In the genomic region with DNA sequence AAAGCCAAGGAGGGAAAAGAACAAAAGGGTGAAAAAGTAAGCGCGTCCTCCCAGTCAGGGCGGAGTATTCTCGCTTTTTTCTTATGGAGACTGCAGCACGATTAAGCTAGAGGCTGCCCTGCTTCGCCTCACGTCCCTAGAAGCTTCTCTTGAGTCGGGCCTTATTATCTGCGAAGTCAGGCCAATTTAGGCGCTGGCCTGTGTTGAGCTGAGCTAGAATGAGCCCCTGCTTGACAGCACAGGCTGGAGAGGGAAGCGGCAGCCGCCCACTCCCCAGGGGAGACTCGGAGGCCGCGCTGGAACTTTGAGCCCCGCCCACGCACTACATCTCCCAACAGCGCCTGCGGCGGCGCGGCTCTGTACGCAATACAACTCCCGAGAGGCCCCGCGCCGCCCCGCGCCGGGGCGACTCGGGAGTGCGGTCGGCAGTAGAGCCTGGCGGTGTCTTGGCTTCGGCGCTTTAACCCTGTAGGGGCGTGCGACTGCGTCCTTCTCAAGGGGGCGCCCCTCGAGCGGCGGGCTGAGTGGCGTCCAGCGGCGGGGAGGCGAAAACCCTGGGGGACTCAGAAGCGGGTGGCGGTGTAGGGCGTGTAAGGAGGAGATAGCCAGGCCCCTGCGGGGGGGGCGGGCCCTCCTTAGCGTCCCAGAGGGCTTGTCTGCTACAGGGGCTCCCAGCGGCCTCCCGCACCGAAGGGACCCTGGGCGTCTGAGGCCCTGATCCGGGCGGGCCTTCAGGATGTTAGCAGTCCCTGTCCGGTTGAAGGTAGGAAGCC, we compare ENCODE assay signal across 8 cellular contexts. TPM values are rescaled to one million over a fixed set of nuclear protein-coding genes. Genes with fewer than 3 reads are reported as not detected.
DNase-seq lines count a peak whose midpoint lies in the region; ATAC-seq and TF ChIP-seq lines count a peak whose summit lies in the region.

No MANE protein-coding gene starts in this region.

- CTCF ChIA-PET in CD4-positive, alpha-beta memory T cell (lab: Charles Lee; ENCODE audit: partially characterized antibody), result interaction anchor here (0.7 to 1.7 kb wide), 6 partner anchors 14 to 202 kb away, joined by 3 to 11 read pairs (median 3); partner anchors contain the start of gene HNRNPR
- CTCF ChIA-PET in activated CD4-positive, alpha-beta memory T cell treated with anti-CD3 and anti-CD28 coated beads, Interleukin-2, amount 10 ng/mL, durations not matched to agents 7 days and 5 days (lab: Charles Lee), result interaction anchor here (0.8 to 2.6 kb wide), 6 partner anchors 24 to 269 kb away, joined by 3 to 14 read pairs (median 4); partner anchors contain the start of gene HNRNPR

- WGBS in lung, 2 donors, result 0% methylated on average over 55 to 61 of the region's 61 CpGs

- peak overlapping the region; percentile 95 to 100 (median 98) for H3K27ac Mint-ChIP-seq in CD4-positive, alpha-beta memory T cell
- peak overlapping the region; percentile 99 for H3K27ac Mint-ChIP-seq in activated CD4-positive, alpha-beta memory T cell treated with anti-CD3 and anti-CD28 coated beads, Interleukin-2, amount 10 ng/mL, durations not matched to agents 7 days and 5 days

- no peaks in the 10 kb centered on the region for H3K27me3 ChIP-seq in CD4-positive, alpha-beta memory T cell (ENCODE audit: insufficient read depth, low read length)
- H3K27me3 ChIP-seq in duodenal mucosa (ENCODE audit: control insufficient read depth in 1 of 2, insufficient read depth in 2 of 2, low read length in 2 of 2) (no peaks in the 10 kb centered on the region), lung (ENCODE audit: control insufficient read depth, insufficient read depth) (no peaks in the 10 kb centered on the region)

- H3K4me3 ChIP-seq in CD4-positive, alpha-beta memory T cell (ENCODE audit: low read length in 2 of 2), result peak overlapping the region; percentile 98 to 100
- peak overlapping the region; percentile 88 to 90 for H3K4me3 ChIP-seq in duodenal mucosa (ENCODE audit: low read depth in 1 of 2, low read length in 2 of 2)
- peak overlapping the region; percentile 80 for H3K4me3 ChIP-seq in lung

- no peak for TF ChIP-seq CTCF in lung (IDR thresholded peaks at IDR 0.05; ENCODE audit: control extremely low read depth, extremely low read depth)

- H3K27me3 Mint-ChIP-seq in CD4-positive, alpha-beta memory T cell, result no peaks in the 10 kb centered on the region
- H3K27me3 Mint-ChIP-seq in activated CD4-positive, alpha-beta memory T cell treated with anti-CD3 and anti-CD28 coated beads, Interleukin-2, amount 10 ng/mL, durations not matched to agents 7 days and 5 days, result no peaks in the 10 kb centered on the region

- peak overlapping the region; percentile 90 to 95 for H3K9ac ChIP-seq in duodenal mucosa (ENCODE audit: low read depth in 1 of 2, low read length in 2 of 2)

- H3K36me3 Mint-ChIP-seq in CD4-positive, alpha-beta memory T cell, result peaks cover 19 to 34% of the 10 kb centered on the region in 2 donors
- peaks cover 40% of the 10 kb centered on the region for H3K36me3 Mint-ChIP-seq in activated CD4-positive, alpha-beta memory T cell treated with anti-CD3 and anti-CD28 coated beads, Interleukin-2, amount 10 ng/mL, durations not matched to agents 7 days and 5 days (ENCODE audit: low read depth)

- H3K36me3 ChIP-seq in CD4-positive, alpha-beta memory T cell (ENCODE audit: insufficient read depth, low read length), result no peaks in the 10 kb centered on the region
- H3K36me3 ChIP-seq in duodenal mucosa (ENCODE audit: control insufficient read depth in 1 of 2, insufficient read depth in 2 of 2, low read length in 2 of 2) (peaks cover 12 to 17% of the 10 kb centered on the region in 2 donors), lung (ENCODE audit: control insufficient read depth in 2 of 2, insufficient read depth in 2 of 2, low read length in 2 of 2) (peaks cover 0 to under 1% of the 10 kb centered on the region in 2 donors)

- POLR2A ChIA-PET in CD4-positive, alpha-beta memory T cell (lab: Charles Lee; ENCODE audit: partially characterized antibody), result interaction anchor here (0.6 to 5.4 kb wide), 15 partner anchors 12 to 1596 kb away, joined by 3 to 112 read pairs (median 6); partner anchors contain the start of genes ASAP3, HNRNPR, LUZP1 and RPL11
- POLR2A ChIA-PET in activated CD4-positive, alpha-beta memory T cell treated with anti-CD3 and anti-CD28 coated beads, Interleukin-2, amount 10 ng/mL, durations not matched to agents 7 days and 5 days (lab: Charles Lee), result interaction anchor here (0.6 to 3.6 kb wide), 14 partner anchors 11 to 349 kb away, joined by 3 to 60 read pairs (median 6); partner anchors contain the start of genes ASAP3 and HNRNPR

- no peaks in the 10 kb centered on the region for H3K9me3 ChIP-seq in CD4-positive, alpha-beta memory T cell (ENCODE audit: control insufficient read depth in 1 of 2, low read length in 2 of 2)
- H3K9me3 ChIP-seq in duodenal mucosa (ENCODE audit: control insufficient read depth in 1 of 2, low read length in 2 of 2), result peaks cover 7 to 19% of the 10 kb centered on the region in 2 donors
- H3K9me3 ChIP-seq in lung (ENCODE audit: control insufficient read depth in 2 of 2, insufficient read depth in 1 of 2, low read length in 1 of 2), result peaks cover 0 to 3% of the 10 kb centered on the region in 2 donors

- H3K4me1 Mint-ChIP-seq in CD4-positive, alpha-beta memory T cell, result peaks cover 17 to 46% (median 28%) of the 10 kb centered on the region in 4 donors
- peaks cover 31% of the 10 kb centered on the region for H3K4me1 Mint-ChIP-seq in activated CD4-positive, alpha-beta memory T cell treated with anti-CD3 and anti-CD28 coated beads, Interleukin-2, amount 10 ng/mL, durations not matched to agents 7 days and 5 days

- H3K9me3 Mint-ChIP-seq in CD4-positive, alpha-beta memory T cell, result peaks cover 0 to 10% (median under 1%) of the 10 kb centered on the region in 8 donors
- peaks cover 16% of the 10 kb centered on the region for H3K9me3 Mint-ChIP-seq in activated CD4-positive, alpha-beta memory T cell treated with anti-CD3 and anti-CD28 coated beads, Interleukin-2, amount 10 ng/mL, durations not matched to agents 7 days and 5 days

- H3K27ac ChIP-seq in CD4-positive, alpha-beta memory T cell (ENCODE audit: low read depth, low read length), result peak overlapping the region; percentile 89
- peak overlapping the region; percentile 89 for H3K27ac ChIP-seq in duodenal mucosa (ENCODE audit: low read depth, low read length)
- peak overlapping the region; percentile 94 to 95 for H3K27ac ChIP-seq in lung (ENCODE audit: low read depth in 1 of 2, low read length in 1 of 2)

- H3K4me3 Mint-ChIP-seq in CD4-positive, alpha-beta memory T cell, result peak overlapping the region; percentile 96 to 99 (median 99)
- H3K4me3 Mint-ChIP-seq in activated CD4-positive, alpha-beta memory T cell treated with anti-CD3 and anti-CD28 coated beads, Interleukin-2, amount 10 ng/mL, durations not matched to agents 7 days and 5 days, result peak overlapping the region; percentile 98

- H3K4me1 ChIP-seq in CD4-positive, alpha-beta memory T cell (ENCODE audit: insufficient read depth, low read length), result peaks cover 22% of the 10 kb centered on the region
- H3K4me1 ChIP-seq in duodenal mucosa (ENCODE audit: control insufficient read depth in 1 of 2, insufficient read depth in 2 of 2, low read length in 2 of 2), result peaks cover 37% of the 10 kb centered on the region in 2 donors
- peaks cover 12% of the 10 kb centered on the region in 2 donors for H3K4me1 ChIP-seq in lung (ENCODE audit: control insufficient read depth in 2 of 2, insufficient read depth in 2 of 2, low read length in 2 of 2)

- peak; percentile 84 to 86 (median 85) for DNase-seq in CD4-positive, alpha-beta memory T cell
- DNase-seq in NCI-H774 (lab: John Stamatoyannopoulos, UW), result peak; percentile 71
- peak; percentile 88 for DNase-seq in activated CD4-positive, alpha-beta memory T cell treated with anti-CD3 and anti-CD28 coated beads, Interleukin-2, amount 10 ng/mL, durations not matched to agents 7 days and 5 days
- peak; percentile 88 for DNase-seq in lung (ENCODE audit: low spot score)
- peak; percentile 78 to 85 (median 80) for DNase-seq in stimulated activated CD4-positive, alpha-beta T cell treated with anti-CD3 and anti-CD28 coated beads, TNF-alpha, amount 100 ng/mL, for 24 hours (ENCODE audit: low read depth in 3 of 3)

- intact Hi-C loops in CD4-positive, alpha-beta memory T cell (cut with micrococcal nuclease), result loop anchor here (1.0 to 10.0 kb wide), 5 partner anchors 24 to 1274 kb away; partner anchors contain the start of genes ASAP3, HNRNPR, RPL11 and SRRM1

- peak; percentile 67 for ATAC-seq in GM19395 (IDR thresholded peaks at IDR 0.05; ENCODE audit: unreplicated experiment)
- ATAC-seq in HG03558 (IDR thresholded peaks at IDR 0.05; ENCODE audit: extremely low read depth, unreplicated experiment), result peak; percentile 50
- ATAC-seq in lung (ENCODE audit: insufficient read depth, low FRiP score), result peak; percentile 88

RNA-seq across cellular contexts. Expression of gene ZNF436, which starts 0.9 kb away (rescaled TPM):
- 10 to 100 TPM; 11.0 to 11.9 TPM for total RNA-seq in CD4-positive, alpha-beta memory T cell
- 1 to 10 TPM; 1.7 to 3.5 TPM for polyA plus RNA-seq in CD4-positive, alpha-beta memory T cell
- total RNA-seq in activated CD4-positive, alpha-beta memory T cell treated with anti-CD3 and anti-CD28 coated beads, Interleukin-2, amount 10 ng/mL, durations not matched to agents 7 days and 5 days, result 1 to 10 TPM; 6.1 to 6.8 TPM
- total RNA-seq in lung, result 10 to 100 TPM in 1 of 2 donors, 1 to 10 TPM in 1; 8.9 to 30.9 TPM
- polyA plus RNA-seq in lung, result 1 to 10 TPM; 2.1 to 4.2 TPM

RNA-seq across cellular contexts. Expression of gene HNRNPR, which starts 24.7 kb away (rescaled TPM):
- 100 to 1,000 TPM; 115 to 124 TPM for total RNA-seq in CD4-positive, alpha-beta memory T cell
- polyA plus RNA-seq in CD4-positive, alpha-beta memory T cell, result 100 to 1,000 TPM; 181 to 194 TPM
- total RNA-seq in activated CD4-positive, alpha-beta memory T cell treated with anti-CD3 and anti-CD28 coated beads, Interleukin-2, amount 10 ng/mL, durations not matched to agents 7 days and 5 days, result 100 to 1,000 TPM; 175 to 179 TPM
- total RNA-seq in lung, result 100 to 1,000 TPM; 112 to 147 TPM
- polyA plus RNA-seq in lung, result 10 to 100 TPM; 54.2 to 77.8 TPM

RNA-seq across cellular contexts. Expression of gene TCEA3, which starts 55.8 kb away (rescaled TPM):
- 10 to 100 TPM; 28.7 to 30.8 TPM for total RNA-seq in CD4-positive, alpha-beta memory T cell
- 10 to 100 TPM; 22.7 to 28.0 TPM for polyA plus RNA-seq in CD4-positive, alpha-beta memory T cell
- 1 to 10 TPM; 1.2 to 1.7 TPM for total RNA-seq in activated CD4-positive, alpha-beta memory T cell treated with anti-CD3 and anti-CD28 coated beads, Interleukin-2, amount 10 ng/mL, durations not matched to agents 7 days and 5 days
- total RNA-seq in lung, result 10 to 100 TPM; 26.5 to 33.3 TPM
- 10 to 100 TPM; 10.3 to 37.5 TPM for polyA plus RNA-seq in lung

Comparison
In these comparisons a context has a peak if more than half of its experiments do, and no peak if none do; other contexts are left out.
1. Peak in every context shown above with its lines: DNase-seq, ATAC-seq, H3K4me3 ChIP-seq and H3K27ac ChIP-seq.
2. RNA of gene TCEA3, which starts 55.8 kb away (total RNA-seq): 26.5 to 33.3 TPM in lung and 28.7 to 30.8 TPM in CD4-positive, alpha-beta memory T cell; 1.2 to 1.7 TPM in activated CD4-positive, alpha-beta memory T cell treated with anti-CD3 and anti-CD28 coated beads, Interleukin-2, amount 10 ng/mL, durations not matched to agents 7 days and 5 days; every median in the first group is over 10 times any median in the second.